In the genomic region with DNA sequence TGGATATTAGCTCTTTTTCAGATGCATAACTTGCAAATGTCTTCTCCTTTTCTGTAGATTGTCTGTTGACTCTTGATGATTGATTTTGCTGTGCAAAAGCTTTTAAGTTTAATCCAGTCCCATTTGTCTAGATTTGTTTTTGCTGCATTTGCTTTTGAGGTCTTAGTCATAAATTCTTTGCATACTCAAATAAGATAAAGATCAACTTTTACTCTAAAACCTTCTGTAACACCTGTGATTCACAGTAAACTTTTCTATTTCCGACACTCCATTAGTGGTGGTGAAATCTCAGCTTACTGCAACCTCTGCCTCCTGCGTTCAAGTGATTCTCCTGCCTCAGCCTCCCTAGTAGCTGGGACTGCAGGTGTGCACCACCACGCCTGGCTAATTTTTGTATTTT, we compare ENCODE assay signal across 21 cellular contexts.
"Had no signal": no experiment of that assay in that cellular context is flagged by ENCODE, and none has a peak within 500 bp of the region (broad histone marks: within the 10 kb centered on the region; RNA-seq: fewer than 3 reads in every experiment).

No MANE protein-coding gene starts in this region.

- ATAC-seq: left cardiac atrium; left lobe of liver; left ventricle myocardium superior; natural killer cell; psoas muscle; right lobe of liver; stimulated activated memory B cell treated with anti-CD40 and anti-IgM and Interleukin-4, amounts not matched to agents 10 μg/mL and 1 μg/mL and 100 μg/mL, for 72 hours; stimulated activated naive CD8-positive, alpha-beta T cell treated with anti-CD3 and anti-CD28 coated beads, Interleukin-15, amount 100 ng/mL, for 72 hours had no signal

- H3K27ac Mint-ChIP-seq: memory B cell; natural killer cell; nephron progenitor cell; neural progenitor cell; stimulated activated memory B cell treated with anti-CD40 and anti-IgM and Interleukin-4, amounts not matched to agents 10 μg/mL and 1 μg/mL and 100 μg/mL, for 72 hours; stimulated activated naive CD8-positive, alpha-beta T cell treated with anti-CD3 and anti-CD28 coated beads, Interleukin-15, amount 100 ng/mL, for 72 hours; type B pancreatic cell had no signal

- H3K36me3 Mint-ChIP-seq: memory B cell; natural killer cell; neural progenitor cell; stimulated activated memory B cell treated with anti-CD40 and anti-IgM and Interleukin-4, amounts not matched to agents 10 μg/mL and 1 μg/mL and 100 μg/mL, for 72 hours; type B pancreatic cell had no signal

- H3K9me3 Mint-ChIP-seq: memory B cell; stimulated activated naive CD8-positive, alpha-beta T cell treated with anti-CD3 and anti-CD28 coated beads, Interleukin-15, amount 100 ng/mL, for 72 hours; type B pancreatic cell had no signal

- H3K4me3 Mint-ChIP-seq: memory B cell; natural killer cell; nephron progenitor cell; neural progenitor cell; stimulated activated memory B cell treated with anti-CD40 and anti-IgM and Interleukin-4, amounts not matched to agents 10 μg/mL and 1 μg/mL and 100 μg/mL, for 72 hours; stimulated activated naive CD8-positive, alpha-beta T cell treated with anti-CD3 and anti-CD28 coated beads, Interleukin-15, amount 100 ng/mL, for 72 hours; type B pancreatic cell had no signal

- H3K4me1 Mint-ChIP-seq: natural killer cell; nephron progenitor cell; neural progenitor cell; stimulated activated memory B cell treated with anti-CD40 and anti-IgM and Interleukin-4, amounts not matched to agents 10 μg/mL and 1 μg/mL and 100 μg/mL, for 72 hours; stimulated activated naive CD8-positive, alpha-beta T cell treated with anti-CD3 and anti-CD28 coated beads, Interleukin-15, amount 100 ng/mL, for 72 hours had no signal

- H3K27me3 Mint-ChIP-seq: memory B cell; stimulated activated memory B cell treated with anti-CD40 and anti-IgM and Interleukin-4, amounts not matched to agents 10 μg/mL and 1 μg/mL and 100 μg/mL, for 72 hours; stimulated activated naive CD8-positive, alpha-beta T cell treated with anti-CD3 and anti-CD28 coated beads, Interleukin-15, amount 100 ng/mL, for 72 hours; type B pancreatic cell had no signal

- DNase-seq: islet precursor cell; left cardiac atrium; left ventricle myocardium superior; natural killer cell; nephron progenitor cell; occipital lobe; psoas muscle; right lobe of liver; stimulated activated CD4-positive, alpha-beta T cell treated with anti-CD3 and anti-CD28 coated beads, Interleukin-1b, Interleukin-23, amount 100 ng/mL, for 48 hours; stimulated activated CD4-positive, alpha-beta T cell treated with anti-CD3 and anti-CD28 coated beads, Interleukin-2, amount 100 ng/mL, for 48 hours; stimulated activated CD4-positive, alpha-beta T cell treated with anti-CD3 and anti-CD28 coated beads, Interleukin-4, amount 100 ng/mL, for 4 hours; stimulated activated CD8-positive, alpha-beta memory T cell treated with anti-CD3 and anti-CD28 coated beads, Interleukin-4, amount 100 ng/mL, for 48 hours; stimulated activated naive CD4-positive, alpha-beta T cell treated with Interleukin-2 at 50 U/mL for 16 hours; stimulated activated naive CD8-positive, alpha-beta T cell treated with anti-CD3 and anti-CD28 coated beads, Interleukin-15, amount 100 ng/mL, for 72 hours; substantia nigra; uterus had no signal
